Comparison of ENCODE assay signal across 17 cellular contexts in genomic region chr6:79134699-79135474, GRCh38.
DNase-seq lines count a peak whose midpoint lies in the region; ATAC-seq lines count a peak whose summit lies in the region.
"Had no signal": no experiment of that assay in that cellular context is flagged by ENCODE, and none has a peak within 500 bp of the region (broad histone marks: within the 10 kb centered on the region; RNA-seq: fewer than 3 reads in every experiment).

No MANE protein-coding gene starts in this region.

- no peak overlapping the region for H3K27ac ChIP-seq in substantia nigra (ENCODE audit: low read depth, low read length, poor library complexity, severe bottlenecking)
- H3K27ac ChIP-seq: colonic mucosa, pancreas, PC-9 had no signal

- no peaks in the 10 kb centered on the region for H3K4me1 Mint-ChIP-seq in activated T-cell treated with anti-CD3 and anti-CD28 coated beads, Interleukin-2, amount 50 U/mL, for 24 hours (ENCODE audit: low read depth)

- no peak overlapping the region for H3K4me3 Mint-ChIP-seq in activated T-cell treated with anti-CD3 and anti-CD28 coated beads, Interleukin-2, amount 50 U/mL, for 24 hours

- peaks cover 21% of the 10 kb centered on the region for H3K9me3 Mint-ChIP-seq in activated T-cell treated with anti-CD3 and anti-CD28 coated beads, Interleukin-2, amount 50 U/mL, for 24 hours

- H3K27me3 Mint-ChIP-seq in activated T-cell treated with anti-CD3 and anti-CD28 coated beads, Interleukin-2, amount 50 U/mL, for 24 hours: peaks cover 57% of the 10 kb centered on the region

- H3K27ac Mint-ChIP-seq in activated T-cell treated with anti-CD3 and anti-CD28 coated beads, Interleukin-2, amount 50 U/mL, for 24 hours: no peak overlapping the region

- ATAC-seq in GM18520 (IDR thresholded peaks at IDR 0.05; ENCODE audit: unreplicated experiment): no peak
- ATAC-seq: pancreas had no signal

- DNase-seq in DMS79 treated with DMSO at 0.1 percent for 48 hours (lab: John Stamatoyannopoulos, UW) (peak; percentile 86), NCI-H1105 treated with DMSO at 0.1 percent for 48 hours (lab: John Stamatoyannopoulos, UW) (peak; percentile 85), NCI-H69 (lab: John Stamatoyannopoulos, UW) (peak; percentile 99), foreskin melanocyte (peak; percentile 11), substantia nigra (lab: John Stamatoyannopoulos, UW) (no peak)
- no peak for DNase-seq in activated T-cell treated with anti-CD3 and anti-CD28 coated beads, Interleukin-2, amount 50 U/mL, for 24 hours
- DNase-seq: activated CD4-positive, alpha-beta T cell treated with anti-CD3 and anti-CD28 coated beads for 4 hours; activated naive CD4-positive, alpha-beta T cell treated with Interleukin-2 at 50 U/mL for 16 hours; AML-193; colonic mucosa; NCI-H226; pancreas; PC-9; SK-N-SH; stimulated activated CD4-positive, alpha-beta T cell treated with anti-CD3 and anti-CD28 coated beads, Interleukin-4, amount 100 ng/mL, for 1 hour; T1000 had no signal

- no peaks in the 10 kb centered on the region for H3K36me3 Mint-ChIP-seq in activated T-cell treated with anti-CD3 and anti-CD28 coated beads, Interleukin-2, amount 50 U/mL, for 24 hours (ENCODE audit: low read depth)

Comparison
In these comparisons a context has a peak if more than half of its experiments do, and no peak if none do; other contexts are left out.
1. DNase-seq: peak in DMS79 treated with DMSO at 0.1 percent for 48 hours (single experiment), NCI-H1105 treated with DMSO at 0.1 percent for 48 hours (single experiment), NCI-H69 (single experiment) and foreskin melanocyte (single experiment); none in activated T-cell treated with anti-CD3 and anti-CD28 coated beads, Interleukin-2, amount 50 U/mL, for 24 hours (single experiment) and substantia nigra (0 of 49).